Comparison of ENCODE assay signal across 1 cellular context in the genomic region with DNA sequence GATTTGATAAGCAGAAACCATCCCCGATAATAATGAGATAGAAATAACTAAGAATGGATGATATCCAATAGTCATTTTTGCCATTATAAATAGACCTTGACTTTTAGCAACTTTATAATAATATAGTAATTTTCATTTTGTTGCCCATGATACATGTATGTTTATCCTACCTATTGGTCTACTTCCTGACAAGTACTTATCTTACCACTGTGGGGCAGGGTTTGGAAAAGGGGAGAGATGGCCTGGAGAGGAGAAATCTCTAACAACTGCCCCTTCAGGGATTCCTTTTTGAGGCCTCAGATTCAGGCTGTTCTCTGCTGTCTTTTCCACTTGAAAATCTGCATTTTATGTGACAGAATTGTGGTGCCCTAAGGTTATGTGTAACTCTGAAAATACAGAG.
TF ChIP-seq lines count a peak whose summit lies in the region.

No MANE protein-coding gene starts in this region.

TF ChIP-seq in H1, 55 proteins besides CTCF, POLR2A, EP300 and RAD21 (continued from another document):
- no peak for TF ChIP-seq TAF7 (optimal IDR thresholded peaks at IDR 0.05; ENCODE audit: borderline replicate concordance, low read depth, low read length)
- TF ChIP-seq GABPA (IDR thresholded peaks at IDR 0.05; ENCODE audit: borderline replicate concordance, insufficient read depth, low read length) = no peak
- no peak for TF ChIP-seq ZNF274 (IDR thresholded peaks at IDR 0.05; ENCODE audit: borderline replicate concordance, extremely low read depth, low read length)
TF ChIP-seq in H1: peak in this region for 0.
